ENCODE assay signal across 10 cellular contexts in the genomic region with DNA sequence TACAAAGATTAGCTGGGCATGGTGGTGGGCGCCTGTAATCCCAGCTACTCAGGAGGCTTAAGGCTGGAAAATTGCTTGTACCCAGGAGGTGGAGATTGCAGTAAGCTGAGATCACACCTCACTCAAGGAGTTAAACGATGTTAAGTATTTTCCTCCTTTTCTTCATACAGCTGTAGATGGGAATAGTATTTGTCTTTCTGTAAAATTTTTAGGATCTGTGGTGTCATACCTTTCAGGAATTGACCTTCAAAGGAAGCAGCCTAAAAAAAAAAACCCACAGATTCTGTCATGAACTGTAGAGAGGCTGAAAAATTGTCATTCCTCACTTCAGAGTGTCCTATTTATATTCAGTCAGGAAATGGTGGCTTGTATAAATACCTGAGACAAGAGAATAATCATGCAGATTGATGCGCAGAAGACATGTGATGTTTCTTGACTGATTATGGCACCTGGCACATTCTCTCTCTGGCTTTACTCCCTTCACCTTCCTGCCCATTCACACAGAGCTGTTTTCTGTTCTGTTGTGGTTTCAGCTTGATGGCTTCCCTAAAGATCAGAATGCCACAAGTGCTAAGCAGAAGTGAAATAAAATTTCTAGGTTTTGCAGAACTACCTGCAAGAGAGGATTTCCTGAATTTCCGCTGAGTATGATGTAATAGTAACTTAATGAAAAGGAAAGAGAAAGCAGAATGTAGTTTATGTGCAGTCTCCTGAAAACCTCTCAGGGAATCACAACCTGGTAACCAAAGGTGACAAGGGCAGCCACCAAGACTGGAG. TPM values are rescaled to one million over a fixed set of nuclear protein-coding genes. Genes with fewer than 3 reads are reported as not detected.
DNase-seq lines count a peak whose midpoint lies in the region; ATAC-seq and TF ChIP-seq lines count a peak whose summit lies in the region.
"Had no signal": no experiment of that assay in that cellular context is flagged by ENCODE, and none has a peak within 500 bp of the region (broad histone marks: within the 10 kb centered on the region; RNA-seq: fewer than 3 reads in every experiment).

No MANE protein-coding gene starts in this region.

- peaks cover 12% of the 10 kb centered on the region for H3K4me1 Mint-ChIP-seq in T-helper 2 cell treated with Interferon-gamma antibody and Interleukin-4, amounts not matched to agents 5 μg/mL and 100 μg/mL, for 36 hours (ENCODE audit: low read depth)
- no peaks in the 10 kb centered on the region for H3K4me1 Mint-ChIP-seq in osteocyte (ENCODE audit: unreplicated experiment)

- peak; percentile 96 for ATAC-seq in GM19452 (IDR thresholded peaks at IDR 0.05; ENCODE audit: unreplicated experiment)
- ATAC-seq in HG03108 (IDR thresholded peaks at IDR 0.05; ENCODE audit: unreplicated experiment), result peak; percentile 91
- ATAC-seq: pancreas had no signal

- H3K27me3 ChIP-seq in GM06990 (replicated peaks; ENCODE audit: control insufficient read depth, insufficient read depth, low read length), result no peaks in the 10 kb centered on the region; the same call in 1 of the 2 replicates

- no peaks in the 10 kb centered on the region for H3K36me3 ChIP-seq in GM06990 (ENCODE audit: control insufficient read depth, insufficient read depth, low read length)
- H3K36me3 ChIP-seq: pancreas had no signal

- TF ChIP-seq CTCF in GM06990 (IDR thresholded peaks at IDR 0.05; ENCODE audit: insufficient read depth, low read length, poor library complexity, severe bottlenecking) (no peak), osteocyte (IDR thresholded peaks at IDR 0.05) (no peak)

- H3K27me3 Mint-ChIP-seq in T-helper 2 cell treated with Interferon-gamma antibody and Interleukin-4, amounts not matched to agents 5 μg/mL and 100 μg/mL, for 36 hours (ENCODE audit: low read depth), result peaks cover 27% of the 10 kb centered on the region
- peaks cover 26% of the 10 kb centered on the region for H3K27me3 Mint-ChIP-seq in osteocyte (ENCODE audit: unreplicated experiment)

- DNase-seq in GM06990 (ENCODE audit: extremely low read depth, insufficient read length) (peak; percentile 56), dedifferentiated amniotic fluid mesenchymal stem cell (ENCODE audit: extremely low spot score) (no peak), osteocyte (ENCODE audit: extremely low spot score, unreplicated experiment) (no peak), NCI-H2196 treated with DMSO at 0.1 percent for 48 hours (lab: John Stamatoyannopoulos, UW; ENCODE audit: unreplicated experiment) (no peak), mucosa of gallbladder (ENCODE audit: low spot score) (no peak)
- no peak for DNase-seq in T-helper 2 cell treated with Interferon-gamma antibody and Interleukin-4, amounts not matched to agents 5 μg/mL and 100 μg/mL, for 36 hours (ENCODE audit: low spot score)
- DNase-seq: NCI-H510A, pancreas had no signal

- no peak overlapping the region for H3K27ac Mint-ChIP-seq in T-helper 2 cell treated with Interferon-gamma antibody and Interleukin-4, amounts not matched to agents 5 μg/mL and 100 μg/mL, for 36 hours
- no peak overlapping the region for H3K27ac Mint-ChIP-seq in osteocyte (ENCODE audit: unreplicated experiment)

- peak overlapping the region; percentile 41 for H3K4me3 Mint-ChIP-seq in T-helper 2 cell treated with Interferon-gamma antibody and Interleukin-4, amounts not matched to agents 5 μg/mL and 100 μg/mL, for 36 hours
- H3K4me3 Mint-ChIP-seq in osteocyte (ENCODE audit: unreplicated experiment), result no peak overlapping the region

- no peaks in the 10 kb centered on the region for H3K36me3 Mint-ChIP-seq in T-helper 2 cell treated with Interferon-gamma antibody and Interleukin-4, amounts not matched to agents 5 μg/mL and 100 μg/mL, for 36 hours (ENCODE audit: low read depth)
- no peaks in the 10 kb centered on the region for H3K36me3 Mint-ChIP-seq in osteocyte (ENCODE audit: unreplicated experiment)

- no peaks in the 10 kb centered on the region for H3K9me3 Mint-ChIP-seq in T-helper 2 cell treated with Interferon-gamma antibody and Interleukin-4, amounts not matched to agents 5 μg/mL and 100 μg/mL, for 36 hours
- no peaks in the 10 kb centered on the region for H3K9me3 Mint-ChIP-seq in osteocyte (ENCODE audit: unreplicated experiment)

- no peak overlapping the region for H3K4me3 ChIP-seq in GM06990 (replicated peaks; ENCODE audit: low read depth, low read length)
- H3K4me3 ChIP-seq: pancreas had no signal

RNA-seq across cellular contexts. Expression of a gene that starts 3.8 kb away (rescaled TPM):
- total RNA-seq in osteocyte (not detected in 2 replicates), mucosa of gallbladder (not detected)
- total RNA-seq: pancreas had no signal

RNA-seq across cellular contexts. Expression of a gene that starts 35.1 kb away (rescaled TPM):
- not detected in 2 replicates for total RNA-seq in osteocyte
- not detected for total RNA-seq in mucosa of gallbladder
- total RNA-seq: pancreas had no signal

RNA-seq across cellular contexts. Expression of a gene that starts 38.1 kb away (rescaled TPM):
- total RNA-seq in osteocyte (not detected in 2 replicates), mucosa of gallbladder (0.23 TPM)
- total RNA-seq: pancreas had no signal

RNA-seq across cellular contexts. Expression of a gene that starts 58.8 kb away (rescaled TPM):
- total RNA-seq in osteocyte (not detected in 2 replicates), mucosa of gallbladder (not detected)
- total RNA-seq: pancreas had no signal
